In the genomic region with DNA sequence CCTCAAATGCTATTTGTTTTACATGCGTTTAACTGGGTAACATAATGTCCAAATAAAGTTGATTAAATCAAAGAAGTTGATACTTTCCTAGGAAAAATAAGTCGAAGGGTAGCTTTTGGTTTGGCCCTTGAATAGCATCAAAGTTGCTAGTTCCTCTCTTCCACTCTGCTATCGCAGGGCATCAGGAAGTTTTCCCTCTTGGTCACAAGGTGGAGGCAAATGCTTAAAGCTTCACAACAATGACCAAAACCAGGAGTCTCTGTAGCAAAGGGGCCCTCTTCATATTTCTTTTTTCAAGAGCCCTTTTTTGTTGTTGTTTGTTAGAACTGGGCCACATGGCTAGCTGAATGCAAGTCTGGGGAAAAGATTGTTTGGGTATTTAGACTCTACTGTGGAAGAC, we compare ENCODE assay signal across 12 cellular contexts.
A peak's percentile ranks its signal among the peaks of the same experiment; 100 is the strongest.
DNase-seq lines count a peak whose midpoint lies in the region; TF ChIP-seq lines count a peak whose summit lies in the region.
"Had no signal": no experiment of that assay in that cellular context is flagged by ENCODE, and none has a peak within 500 bp of the region (broad histone marks: within the 10 kb centered on the region; RNA-seq: fewer than 3 reads in every experiment).

No MANE protein-coding gene starts in this region.

- peak; percentile 67 for TF ChIP-seq CTCF in 22Rv1 (IDR thresholded peaks at IDR 0.05)
- TF ChIP-seq CTCF in GM06990 (IDR thresholded peaks at IDR 0.05; ENCODE audit: insufficient read depth, low read length, poor library complexity, severe bottlenecking) = peak; percentile 32
- peak; percentile 71 for TF ChIP-seq CTCF in epithelial cell of esophagus (IDR thresholded peaks at IDR 0.05; ENCODE audit: insufficient read depth, low read depth, low read length, missing control alignments)
- TF ChIP-seq CTCF in PC-9 (conservative IDR thresholded peaks at IDR 0.05) = no peak; the same call in 1 of the 2 replicates

- POLR2A ChIA-PET in PC-9 (lab: Charles Lee; ENCODE audit: unreplicated experiment) = no interaction called here

- no peaks in the 10 kb centered on the region for H3K36me3 ChIP-seq in GM06990 (ENCODE audit: control insufficient read depth, insufficient read depth, low read length)
- no peaks in the 10 kb centered on the region for H3K36me3 ChIP-seq in PC-9 (ENCODE audit: low read depth)

- H3K4me3 ChIP-seq in GM06990 (replicated peaks; ENCODE audit: low read depth, low read length) (no peak overlapping the region), epithelial cell of esophagus (ENCODE audit: low read length) (no peak overlapping the region), PC-9 (no peak overlapping the region)

- DNase-seq in GM06990 (ENCODE audit: extremely low read depth, insufficient read length) = no peak
- DNase-seq in NCI-H460 (ENCODE audit: extremely low read depth, low read depth) = peak; percentile 26
- peak; percentile 57 for DNase-seq in epithelial cell of esophagus (ENCODE audit: low read depth)
- DNase-seq in stimulated activated CD4-positive, alpha-beta T cell treated with anti-CD3 and anti-CD28 coated beads, Interleukin-12 subunit alpha, Interleukin-12 subunit beta, amount 100 ng/mL, for 4 hours = no peak
- DNase-seq in NCI-H1092 (lab: John Stamatoyannopoulos, UW) = no peak
- no peak for DNase-seq in PC-9
- no peak for DNase-seq in NCI-H774 (lab: John Stamatoyannopoulos, UW)
- DNase-seq: activated B cell treated with CpG ODN at 0.5 μM for 24 hours; CD4-positive, alpha-beta T cell; nephron progenitor cell; stimulated activated CD4-positive, alpha-beta T cell treated with anti-CD3 and anti-CD28 coated beads, Interleukin-1b, Interleukin-23, amount 100 ng/mL, for 48 hours had no signal

- CTCF ChIA-PET in PC-9 (lab: Charles Lee) = no interaction called here

- H3K9me2 ChIP-seq in PC-9 (ENCODE audit: insufficient read depth) = no peaks in the 10 kb centered on the region; the same call in 1 of the 2 replicates

- H3K4me2 ChIP-seq in PC-9 = no peak overlapping the region

- no peaks in the 10 kb centered on the region for H3F3A ChIP-seq in PC-9 (ENCODE audit: insufficient read depth, low read depth)

- H2AFZ ChIP-seq in PC-9 = no peak overlapping the region

- no peaks in the 10 kb centered on the region for H3K4me1 ChIP-seq in PC-9 (replicated peaks; ENCODE audit: insufficient read depth)

- H4K20me1 ChIP-seq in PC-9 (ENCODE audit: insufficient read depth) = no peaks in the 10 kb centered on the region

- no peaks in the 10 kb centered on the region for H3K79me2 ChIP-seq in PC-9 (ENCODE audit: low read depth)

- H3K9me3 ChIP-seq in PC-9 (ENCODE audit: insufficient read depth, low read depth) = no peaks in the 10 kb centered on the region

- no TSS peak for BruUV-seq in PC-9 (replicated peaks; lab: Mats Ljungman, UMichigan)

- intact Hi-C loops in PC-9 (cut with micrococcal nuclease; ENCODE audit: unreplicated experiment) = loop anchor here (10.0 kb wide), 1 partner anchor 205 kb away; no protein-coding TSS in a partner anchor

- no peaks in the 10 kb centered on the region for H3K27me3 ChIP-seq in GM06990 (replicated peaks; ENCODE audit: control insufficient read depth, insufficient read depth, low read length)
- H3K27me3 ChIP-seq in PC-9 (ENCODE audit: insufficient read depth, low read depth) = no peaks in the 10 kb centered on the region

- no peak overlapping the region for H3K27ac ChIP-seq in 22Rv1
- H3K27ac ChIP-seq in PC-9 = no peak overlapping the region

Comparison
In these comparisons a context has a peak if more than half of its experiments do, and no peak if none do; other contexts are left out.
1. DNase-seq: peak in NCI-H460 (single experiment) and epithelial cell of esophagus (single experiment); none in GM06990 (single experiment), stimulated activated CD4-positive, alpha-beta T cell treated with anti-CD3 and anti-CD28 coated beads, Interleukin-12 subunit alpha, Interleukin-12 subunit beta, amount 100 ng/mL, for 4 hours (single experiment), NCI-H1092 (single experiment), PC-9 (0 of 2) and NCI-H774 (single experiment).